In the genomic region with DNA sequence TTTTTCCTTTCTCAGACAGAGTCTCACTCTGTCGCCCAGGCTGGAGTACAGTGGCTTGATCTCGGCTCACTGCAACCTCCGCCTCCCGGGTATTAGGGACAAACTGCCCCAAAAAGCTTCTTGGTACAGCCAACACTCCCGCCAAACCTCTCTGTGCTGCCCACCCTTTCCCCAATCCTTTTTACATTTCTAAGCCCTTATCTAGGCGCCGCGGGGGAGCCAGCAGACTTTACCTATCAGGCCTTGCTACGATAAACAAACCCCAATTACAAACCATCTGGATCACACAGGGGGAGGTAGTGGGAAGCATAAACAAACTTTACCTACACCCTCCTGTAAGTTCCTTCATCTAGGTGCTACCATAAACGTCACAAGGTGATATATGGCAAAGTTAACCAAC, we compare ENCODE assay signal across 5 cellular contexts.
DNase-seq lines count a peak whose midpoint lies in the region; FAIRE-seq and TF ChIP-seq lines count a peak whose summit lies in the region.
"Not testable (repeated sequence)": the region's sequence is repeated elsewhere in the genome, so short reads cannot be mapped to it uniquely, and the experiment has no call there.

No MANE protein-coding gene starts in this region.

- H3K79me2 ChIP-seq in astrocyte (ENCODE audit: insufficient read depth, low read length); mesendoderm (ENCODE audit: control insufficient read depth, insufficient read depth, low read length): not testable (repeated sequence)

- H2BK15ac ChIP-seq in mesendoderm (replicated peaks; ENCODE audit: low read depth): not testable (repeated sequence)

- not testable (repeated sequence) for H3K18ac ChIP-seq in mesendoderm (ENCODE audit: low read length)

- H3K9me3 Mint-ChIP-seq in astrocyte (ENCODE audit: unreplicated experiment): not testable (repeated sequence)
- H3K9me3 Mint-ChIP-seq in endodermal cell: peaks cover 59% of the 10 kb centered on the region
- peaks cover 44% of the 10 kb centered on the region for H3K9me3 Mint-ChIP-seq in nephron progenitor cell

- H3K4me1 ChIP-seq in HEK293 (ENCODE audit: control insufficient read depth, insufficient read depth, low read length); astrocyte (ENCODE audit: insufficient read depth, low read length); endodermal cell (ENCODE audit: control insufficient read depth, insufficient read depth, low read length); mesendoderm (ENCODE audit: control insufficient read depth, low read depth, low read length): not testable (repeated sequence)

- H4K8ac ChIP-seq in mesendoderm (ENCODE audit: low read depth, low read length): not testable (repeated sequence)

- H3K9ac ChIP-seq in astrocyte (ENCODE audit: low read length); endodermal cell (ENCODE audit: extremely low read depth, low read length, poor library complexity, severe bottlenecking); mesendoderm (ENCODE audit: low read length): not testable (repeated sequence)

- not testable (repeated sequence) for H3K27me3 ChIP-seq in astrocyte (ENCODE audit: insufficient read depth, low read length); endodermal cell (ENCODE audit: control insufficient read depth, insufficient read depth, low read length, poor library complexity, severe bottlenecking); mesendoderm (ENCODE audit: insufficient read depth, low read length, poor library complexity)

- H3K36me3 Mint-ChIP-seq in astrocyte (ENCODE audit: low read depth, unreplicated experiment); endodermal cell (ENCODE audit: low read depth); nephron progenitor cell (ENCODE audit: low read depth): not testable (repeated sequence)

- CTCF ChIA-PET in HEK293 (lab: Yijun Ruan, JAX): not testable (repeated sequence)

- H3K27me3 Mint-ChIP-seq in astrocyte (ENCODE audit: low read depth, unreplicated experiment); endodermal cell (ENCODE audit: insufficient read depth); nephron progenitor cell (ENCODE audit: low read depth, poor library complexity): not testable (repeated sequence)

- not testable (repeated sequence) for H3K9me3 ChIP-seq in HEK293 (ENCODE audit: control insufficient read depth, insufficient read depth, low read depth, low read length); astrocyte (ENCODE audit: insufficient read depth, low read depth, low read length); endodermal cell (ENCODE audit: control insufficient read depth, low read length)

- not testable (repeated sequence) for H2BK5ac ChIP-seq in mesendoderm (ENCODE audit: low read length)

- not testable (repeated sequence) for TF ChIP-seq CTCF in HEK293 (tag by site-specific recombination; IDR thresholded peaks at IDR 0.05); astrocyte (IDR thresholded peaks at IDR 0.05; ENCODE audit: insufficient read depth, low read depth, low read length); endodermal cell (conservative IDR thresholded peaks at IDR 0.05); nephron progenitor cell (IDR thresholded peaks at IDR 0.05)

- H3K36me3 ChIP-seq in HEK293 (ENCODE audit: control insufficient read depth in 2 of 2, insufficient read depth in 1 of 2, low read length in 2 of 2); astrocyte (ENCODE audit: insufficient read depth, low read length); endodermal cell (ENCODE audit: control insufficient read depth, insufficient read depth, low read length); mesendoderm (ENCODE audit: control insufficient read depth, insufficient read depth, low read length): not testable (repeated sequence)

- H3K23ac ChIP-seq in mesendoderm (ENCODE audit: low read length): not testable (repeated sequence)

- H2AFZ ChIP-seq in astrocyte (ENCODE audit: low read depth, low read length): not testable (repeated sequence)

- H3K4me2 ChIP-seq in astrocyte (ENCODE audit: low read length); mesendoderm (ENCODE audit: low read length): not testable (repeated sequence)

- WGBS in endodermal cell (ENCODE audit: insufficient coverage in 1 of 2, insufficient read length in 1 of 2), 2 experiments: 74% methylated on average over 10 of the region's 10 CpGs; no CpG with 5 or more reads in 1 of the 2 experiments
- WGBS in mesendoderm (ENCODE audit: extremely low coverage, insufficient coverage, low lambda C conversion rate): no CpG with 5 or more reads among the region's 10 CpGs

- H2BK120ac ChIP-seq in mesendoderm (ENCODE audit: low read depth, low read length): not testable (repeated sequence)

- H3K79me1 ChIP-seq in mesendoderm (ENCODE audit: low read length): not testable (repeated sequence)

- H3K4ac ChIP-seq in mesendoderm (ENCODE audit: low read depth, low read length): not testable (repeated sequence)

- not testable (repeated sequence) for H4K20me1 ChIP-seq in astrocyte (ENCODE audit: insufficient read depth, low read length)

- DNase-seq in astrocyte (ENCODE audit: low read depth); nephron progenitor cell: not testable (repeated sequence)
- DNase-seq in endodermal cell (peak; percentile 51), mesendoderm (peak; percentile 18)

- H2AK5ac ChIP-seq in mesendoderm (ENCODE audit: low read length): not testable (repeated sequence)

- H3K27ac Mint-ChIP-seq in astrocyte (ENCODE audit: unreplicated experiment); endodermal cell: not testable (repeated sequence)
- peak overlapping the region; percentile 59 for H3K27ac Mint-ChIP-seq in nephron progenitor cell

- H3K4me3 Mint-ChIP-seq in astrocyte (ENCODE audit: unreplicated experiment); endodermal cell; nephron progenitor cell: not testable (repeated sequence)

- H3K4me1 Mint-ChIP-seq in astrocyte (ENCODE audit: low read depth, unreplicated experiment); endodermal cell; nephron progenitor cell: not testable (repeated sequence)

- not testable (repeated sequence) for H3K4me3 ChIP-seq in HEK293 (ENCODE audit: low read depth, low read length); astrocyte (ENCODE audit: insufficient read depth, low read depth, low read length); endodermal cell (ENCODE audit: low read length); mesendoderm (ENCODE audit: low read length)

- POLR2A ChIA-PET in HEK293 (lab: Yijun Ruan, JAX): not testable (repeated sequence)

- not testable (repeated sequence) for H3K27ac ChIP-seq in HEK293 (ENCODE audit: extremely low read depth, low read depth, low read length); astrocyte (ENCODE audit: low read depth, low read length); endodermal cell (ENCODE audit: low read depth, low read length); mesendoderm (ENCODE audit: low read depth, low read length)

- H3K56ac ChIP-seq in mesendoderm (ENCODE audit: low read length): not testable (repeated sequence)

- FAIRE-seq in astrocyte (lab: Jason Lieb, UNC): peak; percentile 49

- H4K5ac ChIP-seq in mesendoderm (ENCODE audit: low read length): not testable (repeated sequence)

TF ChIP-seq in HEK293, 187 proteins besides CTCF, POLR2A, EP300 and RAD21:
- 0 out of 2 replicates have a peak, but pooled peaks have one; percentile 15 for TF ChIP-seq EGR2 (tag by site-specific recombination; IDR thresholded peaks at IDR 0.05; ENCODE audit: low read depth)
